In the genomic region with DNA sequence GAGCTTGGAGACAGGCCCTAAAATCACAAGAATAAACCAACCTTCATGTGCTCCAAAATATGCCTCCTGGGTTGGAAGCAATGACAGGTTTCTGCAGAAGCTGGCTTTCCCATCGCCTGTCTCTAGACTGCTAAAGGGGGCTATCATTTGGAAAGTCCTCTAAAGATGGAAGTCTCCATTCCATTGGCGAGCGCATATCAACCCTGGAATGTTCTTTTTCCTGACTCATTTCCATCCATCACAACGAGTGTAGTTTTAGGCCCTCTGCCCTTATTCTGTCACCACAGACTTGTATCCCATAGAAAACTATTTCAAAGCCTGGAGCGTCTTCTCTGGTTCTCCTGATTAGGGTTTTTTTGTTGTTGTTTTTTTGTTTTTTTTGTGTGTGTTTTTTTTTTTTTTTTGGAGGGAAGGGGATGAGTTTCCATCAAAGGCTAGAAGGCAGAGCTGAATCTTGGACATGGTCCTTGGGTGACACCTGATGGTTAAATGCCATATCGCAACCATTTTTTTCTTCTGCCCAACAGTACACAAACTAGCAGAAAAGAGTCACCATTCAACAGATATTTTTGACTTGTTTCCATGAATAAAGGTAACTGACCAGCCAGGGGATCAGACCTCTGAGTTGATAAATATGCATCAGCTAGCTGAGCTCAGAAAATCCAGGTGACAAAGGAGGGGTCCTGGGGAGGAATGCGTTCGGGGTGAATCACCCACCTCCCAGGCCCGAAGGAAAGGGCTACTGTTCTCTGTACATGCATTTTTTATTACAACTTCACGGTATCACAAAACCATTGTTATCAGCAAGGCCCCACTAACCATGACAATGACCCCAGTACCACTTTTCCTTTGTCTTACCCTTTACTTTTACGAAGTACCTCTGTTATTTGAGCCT, we compare ENCODE assay signal across 8 cellular contexts. TPM values are rescaled to one million over a fixed set of nuclear protein-coding genes. Genes with fewer than 3 reads are reported as not detected.
A peak's percentile ranks its signal among the peaks of the same experiment; 100 is the strongest.
DNase-seq lines count a peak whose midpoint lies in the region; ATAC-seq and TF ChIP-seq lines count a peak whose summit lies in the region.

No MANE protein-coding gene starts in this region.

- peaks cover 0 to 9% of the 10 kb centered on the region in 2 experiments; a peak in 1 of 4 replicates for H3K4me1 ChIP-seq in HCT116 (ENCODE audit: control insufficient read depth in 1 of 2, insufficient read depth in 2 of 2, low read length in 2 of 2)

- H3K79me2 ChIP-seq in HCT116 (ENCODE audit: insufficient read depth, low read length), result no peaks in the 10 kb centered on the region

- no peaks in the 10 kb centered on the region for H3K9me3 ChIP-seq in HCT116 (ENCODE audit: control insufficient read depth in 1 of 2, insufficient read depth in 1 of 2, low read depth in 1 of 2, low read length in 2 of 2)

- no peaks in the 10 kb centered on the region for H4K20me1 ChIP-seq in HCT116 (ENCODE audit: insufficient read depth)

- CTCF ChIA-PET in HCT116 (lab: Charles Lee), result interaction anchor here (0.5 to 3.4 kb wide), 5 partner anchors 62 to 235 kb away, joined by 3 to 13 read pairs (median 10); no protein-coding TSS in a partner anchor

- no peak overlapping the region for H3K9ac ChIP-seq in HCT116 (ENCODE audit: low read length)

- H3K9me2 ChIP-seq in HCT116 (ENCODE audit: insufficient read depth), result no peaks in the 10 kb centered on the region

- DNase-seq in D341Med (ENCODE audit: low spot score), result peak; percentile 59
- DNase-seq in HCT116 (ENCODE audit: low read depth, low spot score), result peak; percentile 28
- DNase-seq in NOMO-1 treated with DMSO at 0.1 percent for 48 hours (lab: John Stamatoyannopoulos, UW; ENCODE audit: unreplicated experiment), result peak; percentile 3
- peak; percentile 68 for DNase-seq in dedifferentiated amniotic fluid mesenchymal stem cell (ENCODE audit: extremely low spot score)
- peak; percentile 67 to 68 for DNase-seq in lung microvascular endothelial cell (ENCODE audit: low read depth in 2 of 2)

- H3K36me3 ChIP-seq in HCT116 (ENCODE audit: control insufficient read depth in 1 of 2, insufficient read depth in 2 of 2, low read length in 2 of 2), result no peaks in the 10 kb centered on the region

- intact Hi-C loops in HCT116 (cut with micrococcal nuclease), result loop anchor here (1.0 to 2.0 kb wide), 2 partner anchors 62 to 229 kb away; no protein-coding TSS in a partner anchor

- H2AFZ ChIP-seq in HCT116 (ENCODE audit: low read depth, low read length, poor library complexity, severe bottlenecking), result no peak overlapping the region

- TF ChIP-seq CTCF in HCT116 (IDR thresholded peaks at IDR 0.05 in 2 of 3, conservative IDR thresholded peaks at IDR 0.05 in 1 of 3; ENCODE audit: borderline replicate concordance in 1 of 3, insufficient read depth in 1 of 3, low read depth in 2 of 3, low read length in 2 of 3), result peak; percentile 48 to 74 (median 63); a peak in 5 of 6 replicates

- RAD21 ChIA-PET in HCT116 (lab: Charles Lee; ENCODE audit: low non-redundant PET in 1 of 2, low total read pairs in 2 of 2, uncharacterized antibody in 2 of 2, unreplicated experiment in 2 of 2), result no interaction called here

- peaks cover 42% of the 10 kb centered on the region; the same call in 1 of the 2 replicates for H3K27me3 ChIP-seq in HCT116 (ENCODE audit: insufficient read depth, low read length)

- no peak overlapping the region for H3K4me3 ChIP-seq in HCT116 (replicated peaks in 1 of 2; ENCODE audit: low read depth in 1 of 2, low read length in 2 of 2)

- no peak for TF ChIP-seq POLR2A in HCT116 (IDR thresholded peaks at IDR 0.05; ENCODE audit: borderline replicate concordance, extremely low read depth, insufficient read depth, insufficient read length)

- POLR2A ChIA-PET in HCT116 (lab: Charles Lee), result no interaction called here

- no peak for ATAC-seq in HCT116
- no peak for ATAC-seq in HG02678 (IDR thresholded peaks at IDR 0.05; ENCODE audit: unreplicated experiment)
- ATAC-seq in HG02938 (IDR thresholded peaks at IDR 0.05; ENCODE audit: unreplicated experiment), result no peak
- no peak for ATAC-seq in HG03457 (IDR thresholded peaks at IDR 0.05; ENCODE audit: unreplicated experiment)

- no peak overlapping the region for H3K27ac ChIP-seq in HCT116 (ENCODE audit: low read depth, low read length)

- H3K4me2 ChIP-seq in HCT116 (ENCODE audit: low read length), result no peak overlapping the region

- peak; percentile 62 for TF ChIP-seq RAD21 in HCT116 (IDR thresholded peaks at IDR 0.05; ENCODE audit: low read depth)

- BruUV-seq in HCT116 (replicated peaks; lab: Mats Ljungman, UMichigan), result no TSS peak

TF ChIP-seq in HCT116, 20 proteins besides CTCF, POLR2A, EP300 and RAD21:
- TF ChIP-seq CBX3 (IDR thresholded peaks at IDR 0.05; ENCODE audit: low read depth) (no peak), CEBPB (IDR thresholded peaks at IDR 0.05; ENCODE audit: low read depth) (no peak), ELF1 (IDR thresholded peaks at IDR 0.05; ENCODE audit: borderline replicate concordance, low read depth) (no peak), EGR1 (IDR thresholded peaks at IDR 0.05; ENCODE audit: low read depth) (no peak), YY1 (IDR thresholded peaks at IDR 0.05; ENCODE audit: extremely low read depth, insufficient replicate concordance, low read depth, low read length) (no peak), EZH2phosphoT487 (IDR thresholded peaks at IDR 0.05; ENCODE audit: borderline replicate concordance) (no peak)

RNA-seq across cellular contexts. Expression of gene KCNA5, which starts 40.5 kb away (rescaled TPM):
- not detected for total RNA-seq in HCT116 (2021; ENCODE audit: unreplicated experiment)
- polyA plus RNA-seq in HCT116 (2012), result not detected in 2 replicates
- total RNA-seq in lung microvascular endothelial cell, result not detected in 2 replicates

Comparison
In these comparisons a context has a peak if more than half of its experiments do, and no peak if none do; other contexts are left out.
1. DNase-seq: peak in every context shown above with its lines; median percentile 68 in dedifferentiated amniotic fluid mesenchymal stem cell; 68 in lung microvascular endothelial cell; 59 in D341Med; 28 in HCT116; 3 in NOMO-1 treated with DMSO at 0.1 percent for 48 hours.